9 cellular contexts compared by ENCODE assay signal in the genomic region with DNA sequence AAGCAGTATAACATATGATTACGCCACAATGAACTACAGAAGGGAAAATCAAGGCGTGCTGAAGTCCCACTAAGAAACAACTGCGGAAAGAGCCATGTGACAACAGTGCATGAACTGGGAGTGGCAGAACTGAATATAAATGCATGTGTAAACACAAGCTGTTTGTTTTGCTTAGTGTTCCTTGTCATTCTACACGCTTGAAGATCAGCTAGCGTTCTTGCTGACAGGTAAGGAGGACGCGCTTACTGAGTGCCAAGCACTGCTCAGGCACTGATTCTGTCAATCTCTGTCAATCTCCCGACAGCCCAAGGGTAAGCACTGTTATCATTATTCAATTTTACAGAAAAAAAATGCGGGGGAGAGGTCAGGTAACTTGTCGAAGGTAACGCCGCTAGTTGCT. TPM values are rescaled to one million over a fixed set of nuclear protein-coding genes. Genes with fewer than 3 reads are reported as not detected.
DNase-seq lines count a peak whose midpoint lies in the region; ATAC-seq and TF ChIP-seq lines count a peak whose summit lies in the region.
"Had no signal": no experiment of that assay in that cellular context is flagged by ENCODE, and none has a peak within 500 bp of the region (broad histone marks: within the 10 kb centered on the region; RNA-seq: fewer than 3 reads in every experiment).

No MANE protein-coding gene starts in this region.

- CTCF ChIA-PET in CD4-positive, alpha-beta T cell (lab: Charles Lee): interaction anchor here (0.7 to 2.3 kb wide), 2 partner anchors 30 to 722 kb away, joined by 3 to 9 read pairs; partner anchors contain the start of gene PDCD2
- CTCF ChIA-PET in naive thymus-derived CD4-positive, alpha-beta T cell (lab: Charles Lee): interaction anchor here (0.7 to 1.3 kb wide), 2 partner anchors 30 to 831 kb away, joined by 3 to 4 read pairs; no protein-coding TSS in a partner anchor

- POLR2A ChIA-PET in CD4-positive, alpha-beta T cell (lab: Charles Lee): interaction anchor here (0.8 to 3.8 kb wide), 18 partner anchors 9 to 852 kb away, joined by 3 to 100 read pairs (median 7); partner anchors contain the start of genes C6orf120, DYNLT2, ERMARD and PDCD2
- POLR2A ChIA-PET in naive thymus-derived CD4-positive, alpha-beta T cell (lab: Charles Lee): interaction anchor here (0.8 to 4.0 kb wide), 16 partner anchors 8 to 851 kb away, joined by 3 to 48 read pairs (median 6); partner anchors contain the start of genes C6orf120, DYNLT2, ERMARD and FAM120B

- 0% methylated on average over 12 of the region's 12 CpGs for WGBS in esophagus, 2 donors

- intact Hi-C loops in CD4-positive, alpha-beta T cell (cut with DNase I, micrococcal nuclease): loop anchor here (1.0 to 10.0 kb wide), 7 partner anchors 30 to 1341 kb away; partner anchors contain the start of genes DYNLT2 (in 2 of the 2), ERMARD (in 2 of the 2), C6orf120 (in 1 of the 2) and FAM120B (in 1 of the 2)
- intact Hi-C loops in naive thymus-derived CD4-positive, alpha-beta T cell (cut with micrococcal nuclease): loop anchor here (1.0 to 5.0 kb wide), 11 partner anchors 8 to 1341 kb away; partner anchors contain the start of genes C6orf120 (in 2 of the 2), DYNLT2 (in 2 of the 2), ERMARD (in 2 of the 2) and FAM120B (in 2 of the 2)

- ATAC-seq in CD4-positive, alpha-beta T cell (ENCODE audit: poor library complexity): peak; percentile 73
- peak; percentile 31 for ATAC-seq in GM19043 (IDR thresholded peaks at IDR 0.05; ENCODE audit: low read depth, unreplicated experiment)
- peak; percentile 32 for ATAC-seq in HG03139 (IDR thresholded peaks at IDR 0.05; ENCODE audit: unreplicated experiment)
- peak; percentile 56 for ATAC-seq in RWPE2 (ENCODE audit: low read depth)
- ATAC-seq in naive thymus-derived CD4-positive, alpha-beta T cell: peak; percentile 71

- H3K27me3 ChIP-seq in CD4-positive, alpha-beta T cell (ENCODE audit: control insufficient read depth, insufficient read depth, low read length): no peaks in the 10 kb centered on the region
- H3K27me3 ChIP-seq in RWPE2 (ENCODE audit: insufficient read depth, poor library complexity, severe bottlenecking) (no peaks in the 10 kb centered on the region), esophagus (ENCODE audit: control insufficient read depth in 1 of 2, insufficient read depth in 2 of 2, low read length in 2 of 2) (no peaks in the 10 kb centered on the region)
- H3K27me3 ChIP-seq in naive thymus-derived CD4-positive, alpha-beta T cell (ENCODE audit: control insufficient read depth in 2 of 2, insufficient read depth in 2 of 2, low read length in 2 of 2): no peaks in the 10 kb centered on the region

- no peaks in the 10 kb centered on the region for H3K27me3 Mint-ChIP-seq in CD4-positive, alpha-beta T cell
- H3K27me3 Mint-ChIP-seq in naive thymus-derived CD4-positive, alpha-beta T cell: no peaks in the 10 kb centered on the region

- peaks cover 11% of the 10 kb centered on the region for H3K4me1 ChIP-seq in RWPE2 (ENCODE audit: insufficient read depth, poor library complexity, severe bottlenecking)
- H3K4me1 ChIP-seq in esophagus (ENCODE audit: control insufficient read depth in 2 of 2, insufficient read depth in 2 of 2, low read length in 1 of 2): peaks cover 0 to 2% of the 10 kb centered on the region in 2 donors
- peaks cover 40% of the 10 kb centered on the region in 2 donors for H3K4me1 ChIP-seq in naive thymus-derived CD4-positive, alpha-beta T cell (ENCODE audit: control insufficient read depth in 2 of 2, insufficient read depth in 2 of 2, low read length in 2 of 2)

- no peak overlapping the region for H3K27ac Mint-ChIP-seq in CD4-positive, alpha-beta T cell
- no peak overlapping the region for H3K27ac Mint-ChIP-seq in naive thymus-derived CD4-positive, alpha-beta T cell
- H3K27ac Mint-ChIP-seq: T-helper 1 cell treated with Interleukin-12 subunit alpha and Interleukin-12 subunit beta and Interleukin-4 antibody, amounts not matched to agents 30 μg/mL and 1 μg/mL, for 36 hours had no signal

- TF ChIP-seq CTCF in CD4-positive, alpha-beta T cell (IDR thresholded peaks at IDR 0.05): no peak
- no peak for TF ChIP-seq CTCF in RWPE2 (IDR thresholded peaks at IDR 0.05; ENCODE audit: poor library complexity, severe bottlenecking)

- peak in 2 of 10 experiments; percentile 10 to 55 for DNase-seq in CD4-positive, alpha-beta T cell
- DNase-seq in RWPE2 (ENCODE audit: low spot score) (no peak), NCI-H187 (lab: John Stamatoyannopoulos, UW) (no peak)
- DNase-seq in naive thymus-derived CD4-positive, alpha-beta T cell: peak in 1 of 9 donors; percentile 81
- DNase-seq in stimulated activated CD4-positive, alpha-beta T cell treated with anti-CD3 and anti-CD28 coated beads, Interleukin-2, amount 100 ng/mL, for 24 hours: no peak

- no peaks in the 10 kb centered on the region for H3K9me3 ChIP-seq in CD4-positive, alpha-beta T cell (ENCODE audit: control insufficient read depth, low read length)
- H3K9me3 ChIP-seq in RWPE2 (ENCODE audit: severe bottlenecking): no peaks in the 10 kb centered on the region
- no peaks in the 10 kb centered on the region for H3K9me3 ChIP-seq in esophagus (ENCODE audit: control insufficient read depth in 2 of 2, insufficient read depth in 1 of 2, low read depth in 1 of 2, low read length in 1 of 2)
- H3K9me3 ChIP-seq in naive thymus-derived CD4-positive, alpha-beta T cell (ENCODE audit: control insufficient read depth in 2 of 3, low read length in 3 of 3): no peaks in the 10 kb centered on the region

- H3K36me3 ChIP-seq in RWPE2 (ENCODE audit: low read depth) (peaks cover 54% of the 10 kb centered on the region), esophagus (ENCODE audit: control insufficient read depth in 2 of 2, insufficient read depth in 2 of 2, low read length in 1 of 2) (no peaks in the 10 kb centered on the region)
- peaks cover 0 to 36% (median 7%) of the 10 kb centered on the region in 3 experiments for H3K36me3 ChIP-seq in naive thymus-derived CD4-positive, alpha-beta T cell (ENCODE audit: control insufficient read depth in 2 of 3, insufficient read depth in 3 of 3, low read length in 3 of 3)

- peak overlapping the region; percentile 93 for H3K27ac ChIP-seq in CD4-positive, alpha-beta T cell (ENCODE audit: low read depth, low read length)
- H3K27ac ChIP-seq in RWPE2 (ENCODE audit: poor library complexity, severe bottlenecking) (peak overlapping the region; percentile 52), esophagus (ENCODE audit: low read depth in 2 of 2, low read length in 1 of 2) (peak overlapping the region; percentile 91 to 99)
- H3K27ac ChIP-seq in naive thymus-derived CD4-positive, alpha-beta T cell (ENCODE audit: low read depth, low read length): peak overlapping the region; percentile 93

- no peak overlapping the region for H3K4me3 Mint-ChIP-seq in CD4-positive, alpha-beta T cell
- no peak overlapping the region for H3K4me3 Mint-ChIP-seq in naive thymus-derived CD4-positive, alpha-beta T cell
- H3K4me3 Mint-ChIP-seq: T-helper 1 cell treated with Interleukin-12 subunit alpha and Interleukin-12 subunit beta and Interleukin-4 antibody, amounts not matched to agents 30 μg/mL and 1 μg/mL, for 36 hours had no signal

- peaks cover 29% of the 10 kb centered on the region for H3K4me1 Mint-ChIP-seq in CD4-positive, alpha-beta T cell (ENCODE audit: low read depth)
- H3K4me1 Mint-ChIP-seq in naive thymus-derived CD4-positive, alpha-beta T cell: peaks cover 11 to 46% (median 25%) of the 10 kb centered on the region in 7 donors

- H3K36me3 Mint-ChIP-seq in CD4-positive, alpha-beta T cell (ENCODE audit: low read depth): peaks cover 35% of the 10 kb centered on the region
- peaks cover 0 to 17% (median 8%) of the 10 kb centered on the region in 5 donors for H3K36me3 Mint-ChIP-seq in naive thymus-derived CD4-positive, alpha-beta T cell

- H3K4me3 ChIP-seq in RWPE2 (ENCODE audit: severe bottlenecking): peak overlapping the region; percentile 71
- peak overlapping the region; percentile 79 to 98 for H3K4me3 ChIP-seq in esophagus (ENCODE audit: low read depth in 1 of 2, low read length in 2 of 2)
- H3K4me3 ChIP-seq in naive thymus-derived CD4-positive, alpha-beta T cell (ENCODE audit: low read length): peak overlapping the region; percentile 91

- no peaks in the 10 kb centered on the region for H3K9me3 Mint-ChIP-seq in CD4-positive, alpha-beta T cell
- H3K9me3 Mint-ChIP-seq in naive thymus-derived CD4-positive, alpha-beta T cell: no peaks in the 10 kb centered on the region
- H3K9me3 Mint-ChIP-seq: T-helper 1 cell treated with Interleukin-12 subunit alpha and Interleukin-12 subunit beta and Interleukin-4 antibody, amounts not matched to agents 30 μg/mL and 1 μg/mL, for 36 hours had no signal

RNA-seq across cellular contexts. Expression of gene TBP, which starts 0.5 kb away (rescaled TPM):
- total RNA-seq in CD4-positive, alpha-beta T cell: 10 to 100 TPM; 12.6 to 14.1 TPM
- 1 to 10 TPM; 5.7 to 7.2 TPM for polyA plus RNA-seq in esophagus
- total RNA-seq in naive thymus-derived CD4-positive, alpha-beta T cell: 10 to 100 TPM; 13.8 to 28.3 (median 23.9) TPM
- 10 to 100 TPM; 23.1 to 28.8 TPM for polyA plus RNA-seq in naive thymus-derived CD4-positive, alpha-beta T cell

RNA-seq across cellular contexts. Expression of gene PSMB1, which starts 0.6 kb away (rescaled TPM):
- total RNA-seq in CD4-positive, alpha-beta T cell: 100 to 1,000 TPM in 1 of 2 experiments, 10 to 100 TPM in 1; 98.8 to 108 TPM
- polyA plus RNA-seq in esophagus: 100 to 1,000 TPM; 138 to 228 TPM
- 100 to 1,000 TPM in 1 of 5 experiments, 10 to 100 TPM in 4; 71.1 to 183 (median 83.0) TPM for total RNA-seq in naive thymus-derived CD4-positive, alpha-beta T cell
- polyA plus RNA-seq in naive thymus-derived CD4-positive, alpha-beta T cell: 100 to 1,000 TPM; 436 to 529 TPM

RNA-seq across cellular contexts. Expression of gene PDCD2, which starts 30.8 kb away (rescaled TPM):
- total RNA-seq in CD4-positive, alpha-beta T cell: 10 to 100 TPM; 56.9 to 57.1 TPM
- 10 to 100 TPM; 41.3 to 45.1 TPM for polyA plus RNA-seq in esophagus
- total RNA-seq in naive thymus-derived CD4-positive, alpha-beta T cell: 10 to 100 TPM; 49.4 to 80.1 (median 76.1) TPM
- polyA plus RNA-seq in naive thymus-derived CD4-positive, alpha-beta T cell: 100 to 1,000 TPM; 117 to 128 TPM
